ENCODE assay signal across 22 cellular contexts in genomic region chr12:112344220-112344619, GRCh38.
"Had no signal": no experiment of that assay in that cellular context is flagged by ENCODE, and none has a peak within 500 bp of the region (broad histone marks: within the 10 kb centered on the region; RNA-seq: fewer than 3 reads in every experiment).

No MANE protein-coding gene starts in this region.

- H3K4me1 ChIP-seq: foreskin keratinocyte, right atrium auricular region had no signal

- H3K27ac ChIP-seq: coronary artery, foreskin keratinocyte, hepatocyte, neural progenitor cell, ovary, right atrium auricular region, sigmoid colon, skin epidermis had no signal

- H2AFZ ChIP-seq: hepatocyte, neural progenitor cell had no signal

- H3K4me2 ChIP-seq: hepatocyte, neural progenitor cell had no signal

- H3K9me3 ChIP-seq: ovary, right atrium auricular region, sigmoid colon had no signal

- H3K9me3 Mint-ChIP-seq: endodermal cell; naive thymus-derived CD4-positive, alpha-beta T cell; neural progenitor cell had no signal

- H3K36me3 Mint-ChIP-seq: neural progenitor cell had no signal

- H3K27me3 Mint-ChIP-seq: naive thymus-derived CD4-positive, alpha-beta T cell had no signal

- H3K27me3 ChIP-seq: foreskin keratinocyte, hepatocyte, neural progenitor cell, ovary, right atrium auricular region, sigmoid colon had no signal

- H3K4me3 ChIP-seq: coronary artery, hepatocyte, lung, neural progenitor cell, ovary, right atrium auricular region, sigmoid colon, skin epidermis had no signal

- H3K9ac ChIP-seq: neural progenitor cell had no signal

- H3K4me3 Mint-ChIP-seq: endodermal cell; naive thymus-derived CD4-positive, alpha-beta T cell; neural progenitor cell had no signal

- H3K36me3 ChIP-seq: neural progenitor cell, ovary, right atrium auricular region, sigmoid colon had no signal

- ATAC-seq: foreskin keratinocyte; left colon; left ventricle myocardium superior; naive thymus-derived CD4-positive, alpha-beta T cell had no signal

- FAIRE-seq: endothelial cell of umbilical vein had no signal

- DNase-seq: effector CD4-positive, alpha-beta T cell; endodermal cell; erythroblast; foreskin keratinocyte; head of caudate nucleus; left colon; left ventricle myocardium superior; mesendoderm; naive thymus-derived CD4-positive, alpha-beta T cell; nucleus accumbens; ovary; sigmoid colon; stimulated activated CD4-positive, alpha-beta T cell treated with anti-CD3 and anti-CD28 coated beads, Interleukin-2, amount 100 ng/mL, for 24 hours; stimulated activated naive CD4-positive, alpha-beta T cell treated with Interleukin-2 at 50 U/mL for 16 hours; trophoblast cell had no signal

- H3K27ac Mint-ChIP-seq: neural progenitor cell had no signal
